ENCODE assay signal across 10 cellular contexts in the genomic region with DNA sequence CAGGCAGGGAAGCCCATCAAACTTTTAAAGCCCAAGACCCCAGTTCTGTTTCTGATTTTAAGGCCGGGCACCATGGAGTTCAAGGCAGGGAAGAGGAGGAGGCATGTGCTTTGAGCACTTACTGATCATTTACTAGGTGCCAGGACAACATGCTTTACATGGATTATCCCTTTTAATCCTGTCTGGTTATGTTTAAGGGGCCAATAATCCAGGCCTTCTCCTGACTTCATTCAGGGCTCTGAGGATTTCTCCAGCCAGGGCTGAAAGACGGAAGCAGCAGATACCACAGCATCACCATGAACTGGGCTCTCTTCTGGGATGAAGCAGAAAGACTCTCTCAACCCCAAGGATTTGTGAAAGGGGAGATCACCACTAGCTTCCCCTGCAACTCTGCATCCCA. TPM values are rescaled to one million over a fixed set of nuclear protein-coding genes. Genes with fewer than 3 reads are reported as not detected.
A peak's percentile ranks its signal among the peaks of the same experiment; 100 is the strongest.
DNase-seq lines count a peak whose midpoint lies in the region; ATAC-seq and TF ChIP-seq lines count a peak whose summit lies in the region.
"Had no signal": no experiment of that assay in that cellular context is flagged by ENCODE, and none has a peak within 500 bp of the region (broad histone marks: within the 10 kb centered on the region; RNA-seq: fewer than 3 reads in every experiment).

No MANE protein-coding gene starts in this region.

- H3K4me1 ChIP-seq in CD4-positive, CD25-positive, alpha-beta regulatory T cell (ENCODE audit: control insufficient read depth, insufficient read depth, low read length, poor library complexity, severe bottlenecking): peaks cover 66% of the 10 kb centered on the region
- H3K4me1 ChIP-seq in adrenal gland (replicated peaks in 1 of 2): peaks cover 28 to 56% of the 10 kb centered on the region in 2 donors
- peaks cover 22% of the 10 kb centered on the region for H3K4me1 ChIP-seq in psoas muscle

- H3K27ac Mint-ChIP-seq in CD4-positive, CD25-positive, alpha-beta regulatory T cell: peak overlapping the region; percentile 25 to 99 (median 92)
- H3K27ac Mint-ChIP-seq in neural crest cell (ENCODE audit: unreplicated experiment): peak overlapping the region; percentile 12

- peaks cover 20 to 78% (median 61%) of the 10 kb centered on the region in 4 donors for H3K4me1 Mint-ChIP-seq in CD4-positive, CD25-positive, alpha-beta regulatory T cell
- H3K4me1 Mint-ChIP-seq in neural crest cell: peaks cover 39% of the 10 kb centered on the region

- H3K27ac ChIP-seq in CD4-positive, CD25-positive, alpha-beta regulatory T cell (ENCODE audit: insufficient read depth, low read length, poor library complexity, severe bottlenecking): peak overlapping the region; percentile 76
- H3K27ac ChIP-seq in adrenal gland (peak overlapping the region in 3 of 5 donors; percentile 48 to 97 (median 85)), psoas muscle (no peak overlapping the region)

- WGBS in adrenal gland, 4 donors: 67 to 77% (median 70%) methylated on average over 2 of the region's 2 CpGs
- 48 to 74% (median 58%) methylated on average over 2 of the region's 2 CpGs for WGBS in psoas muscle, 3 donors

- DNase-seq in CD4-positive, CD25-positive, alpha-beta regulatory T cell: no peak
- no peak for DNase-seq in Jurkat, Clone E6-1 (ENCODE audit: low read depth, low spot score)
- DNase-seq in adrenal gland (no peak), neural crest cell (ENCODE audit: low read depth, low spot score) (no peak), psoas muscle (no peak), cortex of kidney (lab: John Stamatoyannopoulos, UW) (no peak)
- no peak for DNase-seq in stimulated activated naive CD4-positive, alpha-beta T cell treated with Interleukin-2 at 50 U/mL for 16 hours (lab: John Stamatoyannopoulos, UW)
- DNase-seq: GM23248, NCI-H1417 treated with DMSO at 0.1 percent for 48 hours, NCI-H524 treated with DMSO at 0.1 percent for 48 hours had no signal

- H3K27me3 ChIP-seq in CD4-positive, CD25-positive, alpha-beta regulatory T cell (ENCODE audit: control insufficient read depth, insufficient read depth, low read length): no peaks in the 10 kb centered on the region
- H3K27me3 ChIP-seq in adrenal gland: no peaks in the 10 kb centered on the region
- no peaks in the 10 kb centered on the region for H3K27me3 ChIP-seq in psoas muscle (ENCODE audit: insufficient read depth in 3 of 3, low read length in 2 of 3)

- peak overlapping the region; percentile 84 to 95 (median 94) for H3K4me3 Mint-ChIP-seq in CD4-positive, CD25-positive, alpha-beta regulatory T cell
- peak overlapping the region; percentile 73 for H3K4me3 Mint-ChIP-seq in neural crest cell

- TF ChIP-seq POLR2A in adrenal gland (IDR thresholded peaks at IDR 0.05): no peak

- no peaks in the 10 kb centered on the region for H3K9me3 ChIP-seq in CD4-positive, CD25-positive, alpha-beta regulatory T cell (ENCODE audit: control insufficient read depth in 2 of 2, low read length in 2 of 2)
- H3K9me3 ChIP-seq in adrenal gland (replicated peaks in 1 of 3) (no peaks in the 10 kb centered on the region), psoas muscle (no peaks in the 10 kb centered on the region)

- intact Hi-C loops in adrenal gland (cut with DNase I) (loop anchor here (5.0 to 10.0 kb wide), 3 partner anchors 93 to 153 kb away; partner anchors contain the start of genes PRICKLE4 (in 2 of the 2) and TOMM6 (in 2 of the 2)), psoas muscle (cut with DNase I) (loop anchor here (2.0 to 5.0 kb wide), 3 partner anchors 15 to 107 kb away; no protein-coding TSS in a partner anchor)

- TF ChIP-seq CTCF in adrenal gland (IDR thresholded peaks at IDR 0.05) (no peak), neural crest cell (conservative IDR thresholded peaks at IDR 0.05) (no peak), psoas muscle (IDR thresholded peaks at IDR 0.05) (no peak)

- H3K4me3 ChIP-seq in CD4-positive, CD25-positive, alpha-beta regulatory T cell (ENCODE audit: low read depth, low read length): peak overlapping the region; percentile 75
- H3K4me3 ChIP-seq in Jurkat, Clone E6-1 (ENCODE audit: low read length): peak overlapping the region; percentile 97; the same call in 1 of the 2 replicates
- H3K4me3 ChIP-seq in adrenal gland (no peak overlapping the region), psoas muscle (no peak overlapping the region)
- H3K4me3 ChIP-seq: GM23248 had no signal

- H3K36me3 Mint-ChIP-seq in CD4-positive, CD25-positive, alpha-beta regulatory T cell: peaks cover 24% of the 10 kb centered on the region
- H3K36me3 Mint-ChIP-seq in neural crest cell (ENCODE audit: low read depth): peaks cover 2% of the 10 kb centered on the region

- H3K27me3 Mint-ChIP-seq in CD4-positive, CD25-positive, alpha-beta regulatory T cell: no peaks in the 10 kb centered on the region
- H3K27me3 Mint-ChIP-seq in neural crest cell (ENCODE audit: low read depth): peaks cover 6% of the 10 kb centered on the region

- no peaks in the 10 kb centered on the region for H3K9me3 Mint-ChIP-seq in CD4-positive, CD25-positive, alpha-beta regulatory T cell
- H3K9me3 Mint-ChIP-seq in neural crest cell: no peaks in the 10 kb centered on the region

- peaks cover 40% of the 10 kb centered on the region for H3K36me3 ChIP-seq in CD4-positive, CD25-positive, alpha-beta regulatory T cell (ENCODE audit: control insufficient read depth, insufficient read depth, low read length)
- peaks cover 0 to 40% of the 10 kb centered on the region in 2 donors for H3K36me3 ChIP-seq in adrenal gland (replicated peaks in 1 of 2)
- H3K36me3 ChIP-seq in psoas muscle (ENCODE audit: insufficient read depth in 1 of 2, low read depth in 1 of 2): peaks cover 0 to 31% of the 10 kb centered on the region in 2 donors

- ATAC-seq in CD4-positive, CD25-positive, alpha-beta regulatory T cell (ENCODE audit: low read depth in 2 of 2): no peak
- no peak for ATAC-seq in psoas muscle

RNA-seq across cellular contexts. Expression of gene CCND3, which starts 4.1 kb away (rescaled TPM):
- total RNA-seq in CD4-positive, CD25-positive, alpha-beta regulatory T cell: 319 TPM
- polyA plus RNA-seq in CD4-positive, CD25-positive, alpha-beta regulatory T cell: 100 to 1,000 TPM; 246 to 564 (median 389) TPM
- 382 TPM for polyA plus RNA-seq in Jurkat, Clone E6-1 (2012; ENCODE audit: insufficient read depth, insufficient read length)
- total RNA-seq in adrenal gland: 100 to 1,000 TPM; 116 to 309 (median 181) TPM
- 100 to 1,000 TPM in 2 of 3 donors, 10 to 100 TPM in 1; 86.3 to 163 (median 135) TPM for polyA plus RNA-seq in adrenal gland
- 21.7 and 24.4 TPM in 2 replicates for total RNA-seq in neural crest cell
- total RNA-seq in psoas muscle: 10 to 100 TPM in 3 of 4 donors, 1 to 10 TPM in 1; 9.2 to 19.9 (median 16.7) TPM
- 10 to 100 TPM; 20.3 to 29.1 (median 20.5) TPM for polyA plus RNA-seq in psoas muscle

RNA-seq across cellular contexts. Expression of gene BYSL, which starts 16.2 kb away (rescaled TPM):
- 1.8 TPM for total RNA-seq in CD4-positive, CD25-positive, alpha-beta regulatory T cell
- polyA plus RNA-seq in CD4-positive, CD25-positive, alpha-beta regulatory T cell: 1 to 10 TPM; 5.0 to 7.6 (median 5.9) TPM
- polyA plus RNA-seq in Jurkat, Clone E6-1 (2012; ENCODE audit: insufficient read depth, insufficient read length): 87.7 TPM
- total RNA-seq in adrenal gland (10 to 100 TPM in 4 of 8 donors, 1 to 10 TPM in 4; 5.1 to 42.9 (median 12.3) TPM), neural crest cell (50.8 and 55.5 TPM in 2 replicates), psoas muscle (10 to 100 TPM; 20.3 to 47.5 (median 35.2) TPM)
- polyA plus RNA-seq in adrenal gland (10 to 100 TPM; 15.4 to 24.5 (median 17.3) TPM), psoas muscle (10 to 100 TPM; 29.0 to 55.5 (median 30.1) TPM)

RNA-seq across cellular contexts. Expression of gene MED20, which starts 16.5 kb away (rescaled TPM):
- total RNA-seq in CD4-positive, CD25-positive, alpha-beta regulatory T cell: 4.3 TPM
- 1 to 10 TPM; 3.0 to 7.9 (median 6.1) TPM for polyA plus RNA-seq in CD4-positive, CD25-positive, alpha-beta regulatory T cell
- 36.1 TPM for polyA plus RNA-seq in Jurkat, Clone E6-1 (2012; ENCODE audit: insufficient read depth, insufficient read length)
- 10 to 100 TPM in 7 of 8 donors, 1 to 10 TPM in 1; 8.2 to 29.1 (median 23.6) TPM for total RNA-seq in adrenal gland
- polyA plus RNA-seq in adrenal gland: 10 to 100 TPM in 2 of 3 donors, 1 to 10 TPM in 1; 9.6 to 22.9 (median 12.5) TPM
- total RNA-seq in neural crest cell: 34.8 and 37.5 TPM in 2 replicates
- 10 to 100 TPM; 12.9 to 19.6 (median 15.0) TPM for total RNA-seq in psoas muscle
- 10 to 100 TPM in 2 of 3 donors, 1 to 10 TPM in 1; 9.2 to 28.1 (median 18.5) TPM for polyA plus RNA-seq in psoas muscle

RNA-seq across cellular contexts. Expression of gene USP49, which starts 42.3 kb away (rescaled TPM):
- total RNA-seq in CD4-positive, CD25-positive, alpha-beta regulatory T cell: 2.9 TPM
- 1 to 10 TPM in 1 of 4 donors, under 1 TPM in 3; 0.34 to 1.0 (median 0.47) TPM for polyA plus RNA-seq in CD4-positive, CD25-positive, alpha-beta regulatory T cell
- polyA plus RNA-seq in Jurkat, Clone E6-1 (2012; ENCODE audit: insufficient read depth, insufficient read length): 28.3 TPM
- total RNA-seq in adrenal gland (1 to 10 TPM; 1.5 to 5.7 (median 3.6) TPM), neural crest cell (25.1 and 29.0 TPM in 2 replicates), psoas muscle (1 to 10 TPM in 3 of 4 donors, under 1 TPM in 1; 0.75 to 1.6 (median 1.3) TPM)
- polyA plus RNA-seq in adrenal gland (1 to 10 TPM; 1.5 to 6.2 (median 2.2) TPM), psoas muscle (under 1 TPM; 0.38 to 0.84 (median 0.66) TPM)

Comparison
In these comparisons a context has a peak if more than half of its experiments do, and no peak if none do; other contexts are left out.
1. H3K4me3 ChIP-seq: peak in CD4-positive, CD25-positive, alpha-beta regulatory T cell (single experiment) and Jurkat, Clone E6-1 (single experiment); none in adrenal gland (0 of 4) and psoas muscle (single experiment).